ENCODE assay signal across 1 cellular context in the genomic region with DNA sequence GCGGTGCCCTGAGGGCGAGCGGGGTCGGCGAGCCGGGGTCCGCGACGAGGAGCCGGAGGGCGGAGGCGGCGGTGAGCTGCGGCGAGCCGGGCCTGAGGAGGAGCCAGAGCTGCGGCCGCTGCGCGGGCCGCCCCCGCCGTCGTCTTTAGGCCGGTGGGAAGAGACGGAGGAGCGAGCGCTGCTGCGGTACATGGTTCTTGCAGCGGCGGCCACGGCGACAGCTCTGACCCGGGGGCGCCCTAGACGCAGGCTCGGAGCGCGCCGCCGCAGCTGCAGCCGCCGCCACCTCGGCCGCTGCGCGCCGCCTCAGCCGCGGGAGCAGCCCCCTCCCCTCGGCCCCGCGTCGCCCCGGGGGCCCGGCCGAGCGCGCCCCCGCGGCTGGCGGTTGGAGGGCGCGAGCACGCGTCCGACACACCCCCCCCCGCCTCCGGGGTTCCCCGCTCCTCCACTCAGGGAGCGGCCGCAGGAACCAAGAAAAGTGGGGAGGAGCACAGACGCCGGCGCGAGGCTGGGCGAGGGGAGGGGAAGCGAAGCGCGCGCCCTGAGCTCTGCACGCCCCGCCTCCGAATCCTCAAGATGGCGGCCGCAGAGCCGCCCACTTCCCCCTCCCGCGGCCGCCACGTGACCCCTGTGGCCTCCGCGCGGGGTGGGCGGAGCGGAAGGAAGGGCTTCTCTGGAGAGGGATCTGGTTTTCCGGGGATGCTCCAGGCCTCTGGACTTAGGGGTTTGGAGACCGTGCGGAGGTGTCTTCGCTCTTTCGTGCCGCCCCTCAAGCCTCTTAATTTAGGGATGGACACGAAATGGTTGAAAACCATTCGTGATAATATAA.
TF ChIP-seq lines count a peak whose summit lies in the region.

A gene with protein sequence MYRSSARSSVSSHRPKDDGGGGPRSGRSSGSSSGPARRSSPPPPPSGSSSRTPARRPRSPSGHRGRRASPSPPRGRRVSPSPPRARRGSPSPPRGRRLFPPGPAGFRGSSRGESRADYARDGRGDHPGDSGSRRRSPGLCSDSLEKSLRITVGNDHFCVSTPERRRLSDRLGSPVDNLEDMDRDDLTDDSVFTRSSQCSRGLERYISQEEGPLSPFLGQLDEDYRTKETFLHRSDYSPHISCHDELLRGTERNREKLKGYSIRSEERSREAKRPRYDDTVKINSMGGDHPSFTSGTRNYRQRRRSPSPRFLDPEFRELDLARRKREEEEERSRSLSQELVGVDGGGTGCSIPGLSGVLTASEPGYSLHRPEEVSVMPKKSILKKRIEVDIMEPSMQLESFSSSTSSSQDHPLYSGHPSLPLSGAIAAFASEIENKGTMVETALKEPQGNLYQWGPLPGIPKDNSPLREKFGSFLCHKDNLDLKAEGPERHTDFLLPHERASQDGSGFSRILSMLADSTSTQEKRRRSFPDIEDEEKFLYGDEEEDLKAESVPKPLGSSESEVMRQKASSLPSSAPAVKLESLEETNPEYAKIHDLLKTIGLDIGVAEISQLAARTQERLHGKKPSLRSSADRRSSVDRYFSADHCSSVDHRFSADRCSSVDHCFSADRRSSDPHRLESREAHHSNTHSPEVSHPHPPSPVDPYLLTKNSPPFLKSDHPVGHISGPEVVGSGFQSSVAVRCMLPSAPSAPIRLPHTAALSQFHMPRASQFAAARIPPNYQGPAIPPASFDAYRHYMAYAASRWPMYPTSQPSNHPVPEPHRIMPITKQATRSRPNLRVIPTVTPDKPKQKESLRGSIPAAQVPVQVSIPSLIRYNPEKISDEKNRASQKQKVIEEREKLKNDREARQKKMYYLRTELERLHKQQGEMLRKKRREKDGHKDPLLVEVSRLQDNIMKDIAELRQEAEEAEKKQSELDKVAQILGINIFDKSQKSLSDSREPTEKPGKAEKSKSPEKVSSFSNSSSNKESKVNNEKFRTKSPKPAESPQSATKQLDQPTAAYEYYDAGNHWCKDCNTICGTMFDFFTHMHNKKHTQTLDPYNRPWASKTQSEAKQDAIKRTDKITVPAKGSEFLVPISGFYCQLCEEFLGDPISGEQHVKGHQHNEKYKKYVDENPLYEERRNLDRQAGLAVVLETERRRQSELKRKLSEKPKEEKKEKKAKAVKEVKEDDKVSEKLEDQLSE (N-terminal part only) (minus strand): TSS at position 474 of the 829 bp plus-strand sequence. CDS start 282 bp downstream, at position 192.

TF ChIP-seq in HEK293, 187 proteins besides CTCF, POLR2A, EP300 and RAD21 (continued from another document and continues in another):
- TF ChIP-seq ZNF610 (tag by site-specific recombination; IDR thresholded peaks at IDR 0.05; ENCODE audit: borderline replicate concordance) (peak; percentile 42), ZNF561 (tag by site-specific recombination; IDR thresholded peaks at IDR 0.05; ENCODE audit: borderline replicate concordance) (0 out of 2 replicates have a peak, but pooled peaks have one; percentile 59), ZNF354C (tag by site-specific recombination; IDR thresholded peaks at IDR 0.05; ENCODE audit: borderline replicate concordance, low read depth) (no peak), ZNF792 (tag by site-specific recombination; IDR thresholded peaks at IDR 0.05) (no peak), ZNF830 (tag by site-specific recombination; IDR thresholded peaks at IDR 0.05; ENCODE audit: low read depth) (no peak), ZNF433 (tag by site-specific recombination; IDR thresholded peaks at IDR 0.05; ENCODE audit: low read depth) (no peak), ZNF585B (tag by site-specific recombination; IDR thresholded peaks at IDR 0.05) (no peak), ZBTB21 (tag by site-specific recombination; IDR thresholded peaks at IDR 0.05) (no peak), KLF9 (tag by site-specific recombination; IDR thresholded peaks at IDR 0.05; ENCODE audit: low read depth) (peak; percentile 93), MEIS1 (CRISPR knock-in tag; IDR thresholded peaks at IDR 0.05; ENCODE audit: borderline replicate concordance) (no peak), ZNF76 (tag by site-specific recombination; IDR thresholded peaks at IDR 0.05; ENCODE audit: borderline replicate concordance, low read depth) (no peak), ZFP37 (tag by site-specific recombination; IDR thresholded peaks at IDR 0.05) (no peak), ZNF335 (tag by site-specific recombination; conservative IDR thresholded peaks at IDR 0.05) (peak; percentile 69; the same call in 1 of the 2 replicates), ZNF248 (tag by site-specific recombination; IDR thresholded peaks at IDR 0.05) (no peak), SP3 (tag by site-specific recombination; IDR thresholded peaks at IDR 0.05) (peak; percentile 97), ZNF146 (tag by site-specific recombination; IDR thresholded peaks at IDR 0.05) (no peak), ZNF266 (tag by site-specific recombination; IDR thresholded peaks at IDR 0.05; ENCODE audit: low read depth) (no peak), ZEB2 (tag by site-specific recombination; IDR thresholded peaks at IDR 0.05) (peak; percentile 65; the same call in 1 of the 2 replicates), WT1 (tag by site-specific recombination; IDR thresholded peaks at IDR 0.05) (peak; percentile 38; the same call in 1 of the 2 replicates)
- TF ChIP-seq, protein P1, sequence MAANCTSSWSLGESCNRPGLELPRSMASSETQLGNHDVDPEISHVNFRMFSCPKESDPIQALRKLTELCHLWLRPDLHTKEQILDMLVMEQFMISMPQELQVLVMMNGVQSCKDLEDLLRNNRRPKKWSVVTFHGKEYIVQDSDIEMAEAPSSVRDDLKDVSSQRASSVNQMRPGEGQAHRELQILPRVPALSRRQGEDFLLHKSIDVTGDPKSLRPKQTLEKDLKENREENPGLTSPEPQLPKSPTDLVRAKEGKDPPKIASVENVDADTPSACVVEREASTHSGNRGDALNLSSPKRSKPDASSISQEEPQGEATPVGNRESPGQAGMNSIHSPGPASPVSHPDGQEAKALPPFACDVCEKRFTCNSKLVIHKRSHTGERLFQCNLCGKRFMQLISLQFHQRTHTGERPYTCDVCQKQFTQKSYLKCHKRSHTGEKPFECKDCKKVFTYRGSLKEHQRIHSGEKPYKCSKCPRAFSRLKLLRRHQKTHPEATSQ (tag by site-specific recombination; IDR thresholded peaks at IDR 0.05) = no peak
- TF ChIP-seq, protein P2, sequence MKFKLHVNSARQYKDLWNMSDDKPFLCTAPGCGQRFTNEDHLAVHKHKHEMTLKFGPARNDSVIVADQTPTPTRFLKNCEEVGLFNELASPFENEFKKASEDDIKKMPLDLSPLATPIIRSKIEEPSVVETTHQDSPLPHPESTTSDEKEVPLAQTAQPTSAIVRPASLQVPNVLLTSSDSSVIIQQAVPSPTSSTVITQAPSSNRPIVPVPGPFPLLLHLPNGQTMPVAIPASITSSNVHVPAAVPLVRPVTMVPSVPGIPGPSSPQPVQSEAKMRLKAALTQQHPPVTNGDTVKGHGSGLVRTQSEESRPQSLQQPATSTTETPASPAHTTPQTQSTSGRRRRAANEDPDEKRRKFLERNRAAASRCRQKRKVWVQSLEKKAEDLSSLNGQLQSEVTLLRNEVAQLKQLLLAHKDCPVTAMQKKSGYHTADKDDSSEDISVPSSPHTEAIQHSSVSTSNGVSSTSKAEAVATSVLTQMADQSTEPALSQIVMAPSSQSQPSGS (tag by site-specific recombination; IDR thresholded peaks at IDR 0.05; ENCODE audit: low read depth) = no peak
- TF ChIP-seq, protein P3, sequence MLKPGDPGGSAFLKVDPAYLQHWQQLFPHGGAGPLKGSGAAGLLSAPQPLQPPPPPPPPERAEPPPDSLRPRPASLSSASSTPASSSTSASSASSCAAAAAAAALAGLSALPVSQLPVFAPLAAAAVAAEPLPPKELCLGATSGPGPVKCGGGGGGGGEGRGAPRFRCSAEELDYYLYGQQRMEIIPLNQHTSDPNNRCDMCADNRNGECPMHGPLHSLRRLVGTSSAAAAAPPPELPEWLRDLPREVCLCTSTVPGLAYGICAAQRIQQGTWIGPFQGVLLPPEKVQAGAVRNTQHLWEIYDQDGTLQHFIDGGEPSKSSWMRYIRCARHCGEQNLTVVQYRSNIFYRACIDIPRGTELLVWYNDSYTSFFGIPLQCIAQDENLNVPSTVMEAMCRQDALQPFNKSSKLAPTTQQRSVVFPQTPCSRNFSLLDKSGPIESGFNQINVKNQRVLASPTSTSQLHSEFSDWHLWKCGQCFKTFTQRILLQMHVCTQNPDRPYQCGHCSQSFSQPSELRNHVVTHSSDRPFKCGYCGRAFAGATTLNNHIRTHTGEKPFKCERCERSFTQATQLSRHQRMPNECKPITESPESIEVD (tag by site-specific recombination; IDR thresholded peaks at IDR 0.05) = no peak
- TF ChIP-seq, protein P4, sequence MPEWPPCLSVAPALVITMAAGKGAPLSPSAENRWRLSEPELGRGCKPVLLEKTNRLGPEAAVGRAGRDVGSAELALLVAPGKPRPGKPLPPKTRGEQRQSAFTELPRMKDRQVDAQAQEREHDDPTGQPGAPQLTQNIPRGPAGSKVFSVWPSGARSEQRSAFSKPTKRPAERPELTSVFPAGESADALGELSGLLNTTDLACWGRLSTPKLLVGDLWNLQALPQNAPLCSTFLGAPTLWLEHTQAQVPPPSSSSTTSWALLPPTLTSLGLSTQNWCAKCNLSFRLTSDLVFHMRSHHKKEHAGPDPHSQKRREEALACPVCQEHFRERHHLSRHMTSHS (tag by site-specific recombination; IDR thresholded peaks at IDR 0.05) = no peak
- TF ChIP-seq, protein P5, sequence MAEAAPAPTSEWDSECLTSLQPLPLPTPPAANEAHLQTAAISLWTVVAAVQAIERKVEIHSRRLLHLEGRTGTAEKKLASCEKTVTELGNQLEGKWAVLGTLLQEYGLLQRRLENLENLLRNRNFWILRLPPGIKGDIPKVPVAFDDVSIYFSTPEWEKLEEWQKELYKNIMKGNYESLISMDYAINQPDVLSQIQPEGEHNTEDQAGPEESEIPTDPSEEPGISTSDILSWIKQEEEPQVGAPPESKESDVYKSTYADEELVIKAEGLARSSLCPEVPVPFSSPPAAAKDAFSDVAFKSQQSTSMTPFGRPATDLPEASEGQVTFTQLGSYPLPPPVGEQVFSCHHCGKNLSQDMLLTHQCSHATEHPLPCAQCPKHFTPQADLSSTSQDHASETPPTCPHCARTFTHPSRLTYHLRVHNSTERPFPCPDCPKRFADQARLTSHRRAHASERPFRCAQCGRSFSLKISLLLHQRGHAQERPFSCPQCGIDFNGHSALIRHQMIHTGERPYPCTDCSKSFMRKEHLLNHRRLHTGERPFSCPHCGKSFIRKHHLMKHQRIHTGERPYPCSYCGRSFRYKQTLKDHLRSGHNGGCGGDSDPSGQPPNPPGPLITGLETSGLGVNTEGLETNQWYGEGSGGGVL (tag by site-specific recombination; IDR thresholded peaks at IDR 0.05) = peak; percentile 70
- TF ChIP-seq, protein P6, sequence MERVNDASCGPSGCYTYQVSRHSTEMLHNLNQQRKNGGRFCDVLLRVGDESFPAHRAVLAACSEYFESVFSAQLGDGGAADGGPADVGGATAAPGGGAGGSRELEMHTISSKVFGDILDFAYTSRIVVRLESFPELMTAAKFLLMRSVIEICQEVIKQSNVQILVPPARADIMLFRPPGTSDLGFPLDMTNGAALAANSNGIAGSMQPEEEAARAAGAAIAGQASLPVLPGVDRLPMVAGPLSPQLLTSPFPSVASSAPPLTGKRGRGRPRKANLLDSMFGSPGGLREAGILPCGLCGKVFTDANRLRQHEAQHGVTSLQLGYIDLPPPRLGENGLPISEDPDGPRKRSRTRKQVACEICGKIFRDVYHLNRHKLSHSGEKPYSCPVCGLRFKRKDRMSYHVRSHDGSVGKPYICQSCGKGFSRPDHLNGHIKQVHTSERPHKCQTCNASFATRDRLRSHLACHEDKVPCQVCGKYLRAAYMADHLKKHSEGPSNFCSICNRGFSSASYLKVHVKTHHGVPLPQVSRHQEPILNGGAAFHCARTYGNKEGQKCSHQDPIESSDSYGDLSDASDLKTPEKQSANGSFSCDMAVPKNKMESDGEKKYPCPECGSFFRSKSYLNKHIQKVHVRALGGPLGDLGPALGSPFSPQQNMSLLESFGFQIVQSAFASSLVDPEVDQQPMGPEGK (tag by site-specific recombination; IDR thresholded peaks at IDR 0.05) = peak; percentile 86
- TF ChIP-seq, protein P7, sequence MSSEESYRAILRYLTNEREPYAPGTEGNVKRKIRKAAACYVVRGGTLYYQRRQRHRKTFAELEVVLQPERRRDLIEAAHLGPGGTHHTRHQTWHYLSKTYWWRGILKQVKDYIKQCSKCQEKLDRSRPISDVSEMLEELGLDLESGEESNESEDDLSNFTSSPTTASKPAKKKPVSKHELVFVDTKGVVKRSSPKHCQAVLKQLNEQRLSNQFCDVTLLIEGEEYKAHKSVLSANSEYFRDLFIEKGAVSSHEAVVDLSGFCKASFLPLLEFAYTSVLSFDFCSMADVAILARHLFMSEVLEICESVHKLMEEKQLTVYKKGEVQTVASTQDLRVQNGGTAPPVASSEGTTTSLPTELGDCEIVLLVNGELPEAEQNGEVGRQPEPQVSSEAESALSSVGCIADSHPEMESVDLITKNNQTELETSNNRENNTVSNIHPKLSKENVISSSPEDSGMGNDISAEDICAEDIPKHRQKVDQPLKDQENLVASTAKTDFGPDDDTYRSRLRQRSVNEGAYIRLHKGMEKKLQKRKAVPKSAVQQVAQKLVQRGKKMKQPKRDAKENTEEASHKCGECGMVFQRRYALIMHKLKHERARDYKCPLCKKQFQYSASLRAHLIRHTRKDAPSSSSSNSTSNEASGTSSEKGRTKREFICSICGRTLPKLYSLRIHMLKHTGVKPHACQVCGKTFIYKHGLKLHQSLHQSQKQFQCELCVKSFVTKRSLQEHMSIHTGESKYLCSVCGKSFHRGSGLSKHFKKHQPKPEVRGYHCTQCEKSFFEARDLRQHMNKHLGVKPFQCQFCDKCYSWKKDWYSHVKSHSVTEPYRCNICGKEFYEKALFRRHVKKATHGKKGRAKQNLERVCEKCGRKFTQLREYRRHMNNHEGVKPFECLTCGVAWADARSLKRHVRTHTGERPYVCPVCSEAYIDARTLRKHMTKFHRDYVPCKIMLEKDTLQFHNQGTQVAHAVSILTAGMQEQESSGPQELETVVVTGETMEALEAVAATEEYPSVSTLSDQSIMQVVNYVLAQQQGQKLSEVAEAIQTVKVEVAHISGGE (tag by site-specific recombination; conservative IDR thresholded peaks at IDR 0.05; ENCODE audit: low read depth) = no peak
